Comparison of ENCODE assay signal across 22 cellular contexts in the genomic region with DNA sequence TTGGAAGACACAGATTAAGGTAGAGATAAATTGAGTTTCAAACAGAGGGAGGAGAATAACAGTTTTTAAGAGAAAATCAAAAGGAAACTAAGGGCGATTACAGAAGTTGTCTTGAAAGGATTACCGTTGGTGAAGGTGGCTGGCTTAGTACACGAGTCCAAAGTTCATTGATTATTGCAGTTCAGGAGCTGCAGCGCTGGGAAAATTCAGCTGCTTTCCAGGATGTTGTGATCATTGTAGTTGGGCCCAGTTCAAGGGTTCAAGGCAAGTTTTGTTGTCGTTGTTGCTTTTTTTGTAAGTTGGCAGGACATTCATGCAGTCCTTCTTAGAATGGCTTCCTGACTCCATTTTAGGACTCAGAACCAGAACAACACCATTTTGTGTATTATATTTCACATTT.
"Had no signal": no experiment of that assay in that cellular context is flagged by ENCODE, and none has a peak within 500 bp of the region (broad histone marks: within the 10 kb centered on the region; RNA-seq: fewer than 3 reads in every experiment).

No MANE protein-coding gene starts in this region.

- H3K9me3 Mint-ChIP-seq: activated T-helper 1 cell treated with anti-CD3 and anti-CD28 coated beads, Interleukin-12 subunit alpha, Interleukin-12 subunit beta, Interleukin-2, Interleukin-4 antibody, amounts not matched to agents 30 ng/mL and 10 ng/mL and 1 ng/mL, durations not matched to agents 14 hours and 24 hours and 36 hours had no signal

- ATAC-seq: activated CD4-positive, CD25-positive, alpha-beta regulatory T cell treated with anti-CD3 and anti-CD28 coated beads, Interleukin-2, amount 50 U/mL, for 24 hours; activated CD8-positive, alpha-beta memory T cell treated with anti-CD3 and anti-CD28 coated beads, Interleukin-2, amount 10 ng/mL, durations not matched to agents 7 days and 5 days had no signal

- H3K27ac Mint-ChIP-seq: activated CD8-positive, alpha-beta memory T cell treated with anti-CD3 and anti-CD28 coated beads, Interleukin-2, amount 10 ng/mL, durations not matched to agents 7 days and 5 days; activated naive CD4-positive, alpha-beta T cell treated with anti-CD3 and anti-CD28 coated beads, Interleukin-2, amount 50 U/mL, for 24 hours; activated T-cell treated with anti-CD3 and anti-CD28 coated beads, Interleukin-2, amount 50 U/mL, for 24 hours; activated T-helper 1 cell treated with anti-CD3 and anti-CD28 coated beads, Interleukin-12 subunit alpha, Interleukin-12 subunit beta, Interleukin-2, Interleukin-4 antibody, amounts not matched to agents 30 ng/mL and 10 ng/mL and 1 ng/mL, durations not matched to agents 14 hours and 24 hours and 36 hours had no signal

- H3K4me1 Mint-ChIP-seq: activated CD8-positive, alpha-beta memory T cell treated with anti-CD3 and anti-CD28 coated beads, Interleukin-2, amount 10 ng/mL, durations not matched to agents 7 days and 5 days; activated naive CD4-positive, alpha-beta T cell treated with anti-CD3 and anti-CD28 coated beads, Interleukin-2, amount 50 U/mL, for 24 hours had no signal

- H3K36me3 Mint-ChIP-seq: activated CD8-positive, alpha-beta memory T cell treated with anti-CD3 and anti-CD28 coated beads, Interleukin-2, amount 10 ng/mL, durations not matched to agents 7 days and 5 days; activated naive CD4-positive, alpha-beta T cell treated with anti-CD3 and anti-CD28 coated beads, Interleukin-2, amount 50 U/mL, for 24 hours had no signal

- H3K4me3 Mint-ChIP-seq: activated CD8-positive, alpha-beta memory T cell treated with anti-CD3 and anti-CD28 coated beads, Interleukin-2, amount 10 ng/mL, durations not matched to agents 7 days and 5 days; activated naive CD4-positive, alpha-beta T cell treated with anti-CD3 and anti-CD28 coated beads, Interleukin-2, amount 50 U/mL, for 24 hours; activated T-cell treated with anti-CD3 and anti-CD28 coated beads, Interleukin-2, amount 50 U/mL, for 24 hours; activated T-helper 1 cell treated with anti-CD3 and anti-CD28 coated beads, Interleukin-12 subunit alpha, Interleukin-12 subunit beta, Interleukin-2, Interleukin-4 antibody, amounts not matched to agents 30 ng/mL and 10 ng/mL and 1 ng/mL, durations not matched to agents 14 hours and 24 hours and 36 hours had no signal

- H3K27me3 Mint-ChIP-seq: activated CD8-positive, alpha-beta memory T cell treated with anti-CD3 and anti-CD28 coated beads, Interleukin-2, amount 10 ng/mL, durations not matched to agents 7 days and 5 days; activated naive CD4-positive, alpha-beta T cell treated with anti-CD3 and anti-CD28 coated beads, Interleukin-2, amount 50 U/mL, for 24 hours; activated T-cell treated with anti-CD3 and anti-CD28 coated beads, Interleukin-2, amount 50 U/mL, for 24 hours had no signal

- H3K4me2 ChIP-seq: SK-N-SH had no signal

- H3K9ac ChIP-seq: SK-N-SH had no signal

- FAIRE-seq: bronchial epithelial cell had no signal

- H3K9me3 ChIP-seq: SK-N-SH had no signal

- DNase-seq: activated CD4-positive, alpha-beta T cell treated with anti-CD3 and anti-CD28 coated beads for 4 hours; activated CD8-positive, alpha-beta memory T cell treated with anti-CD3 and anti-CD28 coated beads, Interleukin-2, amount 10 ng/mL, durations not matched to agents 7 days and 5 days; activated effector memory CD4-positive, alpha-beta T cell treated with Interleukin-2 at 50 U/mL for 16 hours; activated naive CD4-positive, alpha-beta T cell; activated T-cell treated with anti-CD3 and anti-CD28 coated beads, Interleukin-2, amount 50 U/mL, for 24 hours; aorta; central memory CD4-positive, alpha-beta T cell; Kasumi-1; KBM-7; NCI-H1048; NCI-H146; NCI-H187 treated with DMSO at 0.1 percent for 48 hours; NCI-H2081 treated with DMSO at 0.1 percent for 48 hours; NCI-H446; NCI-H524 treated with DMSO at 0.1 percent for 48 hours; NCI-H774; SK-N-SH; T-helper 1 cell had no signal
